Comparison of ENCODE assay signal across 21 cellular contexts in the genomic region with DNA sequence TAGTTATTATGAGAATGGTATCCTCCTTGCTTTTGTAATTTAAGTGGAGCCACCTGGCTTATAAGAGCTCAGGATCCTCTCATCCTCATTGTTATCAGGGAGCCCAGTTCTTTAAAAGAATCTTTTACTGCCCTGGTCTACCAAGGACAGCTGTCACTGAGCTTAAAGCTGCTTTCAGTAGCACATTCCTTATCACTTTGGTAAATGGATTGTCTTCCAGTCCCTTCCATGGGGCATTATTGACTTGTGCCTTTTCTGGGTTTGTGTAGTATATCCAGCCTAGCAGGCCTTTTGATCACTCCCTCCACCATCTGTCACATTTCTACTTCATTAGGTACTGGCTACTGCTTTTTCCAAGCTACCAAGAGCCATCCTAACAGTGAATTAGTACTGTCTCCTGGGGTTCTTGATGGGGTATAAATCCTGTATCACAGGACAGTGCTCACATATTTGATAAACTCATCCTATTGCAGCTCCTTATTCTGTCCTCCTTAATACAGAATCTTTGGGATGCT.
"Had no signal": no experiment of that assay in that cellular context is flagged by ENCODE, and none has a peak within 500 bp of the region (broad histone marks: within the 10 kb centered on the region; RNA-seq: fewer than 3 reads in every experiment).

No MANE protein-coding gene starts in this region.

- DNase-seq: activated CD4-positive, alpha-beta T cell treated with anti-CD3 and anti-CD28 coated beads for 1 hour; activated CD4-positive, alpha-beta T cell treated with anti-CD3 and anti-CD28 coated beads, Interleukin-2, amount 50 U/mL, for 1 hour; activated CD8-positive, alpha-beta T cell treated with anti-CD3 and anti-CD28 coated beads, Interleukin-2, amount 10 ng/mL, durations not matched to agents 7 days and 5 days; activated gamma-delta T cell treated with Interleukin-2 at 50 U/mL for 16 hours; activated T-cell treated with anti-CD3 and anti-CD28 coated beads, Interleukin-2, amount 50 U/mL, for 1 hour; anterior cingulate cortex; body of pancreas; effector CD4-positive, alpha-beta T cell; erythroblast; foreskin fibroblast; left ventricle myocardium inferior; midbrain; pancreas; psoas muscle; stimulated activated CD4-positive, alpha-beta T cell treated with anti-CD3 and anti-CD28 coated beads, Interleukin-2, amount 100 ng/mL, for 24 hours; stimulated activated naive CD8-positive, alpha-beta T cell treated with anti-CD3 and anti-CD28 coated beads, Interleukin-15, amount 100 ng/mL, for 72 hours had no signal

- H3K4me1 Mint-ChIP-seq: activated naive CD4-positive, alpha-beta T cell treated with anti-CD3 and anti-CD28 coated beads, Interleukin-2, amount 50 U/mL, for 24 hours; stimulated activated effector memory CD8-positive, alpha-beta T cell treated with anti-CD3 and anti-CD28 coated beads, Interleukin-12 subunit alpha, Interleukin-12 subunit beta, amount 100 ng/mL, for 72 hours; stimulated activated naive CD8-positive, alpha-beta T cell treated with anti-CD3 and anti-CD28 coated beads, Interleukin-15, amount 100 ng/mL, for 72 hours had no signal

- ATAC-seq: activated CD8-positive, alpha-beta T cell treated with anti-CD3 and anti-CD28 coated beads, Interleukin-2, amount 10 ng/mL, durations not matched to agents 7 days and 5 days; body of pancreas; psoas muscle; stimulated activated effector memory CD8-positive, alpha-beta T cell treated with anti-CD3 and anti-CD28 coated beads, Interleukin-12 subunit alpha, Interleukin-12 subunit beta, amount 100 ng/mL, for 72 hours; stimulated activated naive CD8-positive, alpha-beta T cell treated with anti-CD3 and anti-CD28 coated beads, Interleukin-15, amount 100 ng/mL, for 72 hours had no signal

- H3K27me3 Mint-ChIP-seq: activated naive CD4-positive, alpha-beta T cell treated with anti-CD3 and anti-CD28 coated beads, Interleukin-2, amount 50 U/mL, for 24 hours; dendritic cell treated with granulocyte-macrophage colony-stimulating factor and Interleukin-4, amounts not matched to agents 40 ng/mL and 50 ng/mL, for 4 days; stimulated activated naive CD8-positive, alpha-beta T cell treated with anti-CD3 and anti-CD28 coated beads, Interleukin-15, amount 100 ng/mL, for 72 hours had no signal

- H3K9me3 Mint-ChIP-seq: activated naive CD4-positive, alpha-beta T cell treated with anti-CD3 and anti-CD28 coated beads, Interleukin-2, amount 50 U/mL, for 24 hours; dendritic cell treated with granulocyte-macrophage colony-stimulating factor and Interleukin-4, amounts not matched to agents 40 ng/mL and 50 ng/mL, for 4 days; nephron; stimulated activated effector memory CD8-positive, alpha-beta T cell treated with anti-CD3 and anti-CD28 coated beads, Interleukin-12 subunit alpha, Interleukin-12 subunit beta, amount 100 ng/mL, for 72 hours; T-helper 2 cell treated with Interferon-gamma antibody and Interleukin-4, amounts not matched to agents 5 μg/mL and 100 μg/mL, for 36 hours had no signal

- H3K4me3 Mint-ChIP-seq: activated CD8-positive, alpha-beta T cell treated with anti-CD3 and anti-CD28 coated beads, Interleukin-2, amount 10 ng/mL, durations not matched to agents 7 days and 5 days; activated naive CD4-positive, alpha-beta T cell treated with anti-CD3 and anti-CD28 coated beads, Interleukin-2, amount 50 U/mL, for 24 hours; dendritic cell treated with granulocyte-macrophage colony-stimulating factor and Interleukin-4, amounts not matched to agents 40 ng/mL and 50 ng/mL, for 4 days; stimulated activated effector memory CD8-positive, alpha-beta T cell treated with anti-CD3 and anti-CD28 coated beads, Interleukin-12 subunit alpha, Interleukin-12 subunit beta, amount 100 ng/mL, for 72 hours; stimulated activated naive CD8-positive, alpha-beta T cell treated with anti-CD3 and anti-CD28 coated beads, Interleukin-15, amount 100 ng/mL, for 72 hours; T-helper 2 cell treated with Interferon-gamma antibody and Interleukin-4, amounts not matched to agents 5 μg/mL and 100 μg/mL, for 36 hours had no signal

- H3K27ac Mint-ChIP-seq: activated CD8-positive, alpha-beta T cell treated with anti-CD3 and anti-CD28 coated beads, Interleukin-2, amount 10 ng/mL, durations not matched to agents 7 days and 5 days; activated naive CD4-positive, alpha-beta T cell treated with anti-CD3 and anti-CD28 coated beads, Interleukin-2, amount 50 U/mL, for 24 hours; dendritic cell treated with granulocyte-macrophage colony-stimulating factor and Interleukin-4, amounts not matched to agents 40 ng/mL and 50 ng/mL, for 4 days; nephron; stimulated activated effector memory CD8-positive, alpha-beta T cell treated with anti-CD3 and anti-CD28 coated beads, Interleukin-12 subunit alpha, Interleukin-12 subunit beta, amount 100 ng/mL, for 72 hours; stimulated activated naive CD8-positive, alpha-beta T cell treated with anti-CD3 and anti-CD28 coated beads, Interleukin-15, amount 100 ng/mL, for 72 hours; T-helper 2 cell treated with Interferon-gamma antibody and Interleukin-4, amounts not matched to agents 5 μg/mL and 100 μg/mL, for 36 hours had no signal

- H3K36me3 Mint-ChIP-seq: activated naive CD4-positive, alpha-beta T cell treated with anti-CD3 and anti-CD28 coated beads, Interleukin-2, amount 50 U/mL, for 24 hours; stimulated activated effector memory CD8-positive, alpha-beta T cell treated with anti-CD3 and anti-CD28 coated beads, Interleukin-12 subunit alpha, Interleukin-12 subunit beta, amount 100 ng/mL, for 72 hours had no signal
